1 cellular context compared by ENCODE assay signal in genomic region chr5:1799110-1799601, GRCh38.
TF ChIP-seq lines count a peak whose summit lies in the region.

No MANE protein-coding gene starts in this region.

TF ChIP-seq in GM23338, 12 proteins besides CTCF, POLR2A, EP300 and RAD21 (continued from another document):
- TF ChIP-seq ZNF462 (CRISPR knock-in tag; IDR thresholded peaks at IDR 0.05): no peak
- no peak for TF ChIP-seq EZH2phosphoT487 (IDR thresholded peaks at IDR 0.05; ENCODE audit: unreplicated experiment)
- TF ChIP-seq ETS1 (IDR thresholded peaks at IDR 0.05): no peak
- no peak for TF ChIP-seq NANOG (IDR thresholded peaks at IDR 0.05; ENCODE audit: borderline replicate concordance)
